8 cellular contexts compared by ENCODE assay signal in genomic region chr1:94416901-94417701, GRCh38.
A peak's percentile ranks its signal among the peaks of the same experiment; 100 is the strongest.
DNase-seq lines count a peak whose midpoint lies in the region; ATAC-seq and TF ChIP-seq lines count a peak whose summit lies in the region.

No MANE protein-coding gene starts in this region.

- H3K27me3 ChIP-seq in iPS-15b (ENCODE audit: control insufficient read depth, insufficient read depth, low read length) (peaks cover 26% of the 10 kb centered on the region), stomach smooth muscle (ENCODE audit: control insufficient read depth in 1 of 2, insufficient read depth in 2 of 2, low read length in 2 of 2) (no peaks in the 10 kb centered on the region)

- peak overlapping the region; percentile 84 for H3K27ac ChIP-seq in stomach smooth muscle (ENCODE audit: low read length)

- H3K4me3 ChIP-seq in AG09309 (ENCODE audit: control insufficient read depth, low read depth, low read length) (peak overlapping the region; percentile 49), iPS-15b (ENCODE audit: low read depth, low read length) (peak overlapping the region; percentile 90), stomach smooth muscle (ENCODE audit: low read length in 2 of 2) (peak overlapping the region; percentile 81 to 87)

- H3K9me3 ChIP-seq in iPS-15b (ENCODE audit: control insufficient read depth, insufficient read depth, low read length), result no peaks in the 10 kb centered on the region
- H3K9me3 ChIP-seq in stomach smooth muscle (ENCODE audit: control insufficient read depth in 2 of 2, low read length in 2 of 2), result no peaks in the 10 kb centered on the region

- H3K4me1 ChIP-seq in iPS-15b (ENCODE audit: control insufficient read depth, insufficient read depth, low read length) (no peaks in the 10 kb centered on the region), stomach smooth muscle (ENCODE audit: control insufficient read depth, insufficient read depth, low read length) (peaks cover 15% of the 10 kb centered on the region)

- H3K36me3 ChIP-seq in iPS-15b (ENCODE audit: control insufficient read depth, insufficient read depth, low read length) (no peaks in the 10 kb centered on the region), stomach smooth muscle (ENCODE audit: control insufficient read depth in 2 of 2, insufficient read depth in 2 of 2, low read length in 2 of 2) (no peaks in the 10 kb centered on the region)

- TF ChIP-seq CTCF in AG09309 (IDR thresholded peaks at IDR 0.05; ENCODE audit: control insufficient read depth, insufficient read depth, low read depth, low read length, missing control alignments), result no peak

- no peak for ATAC-seq in HG02623 (IDR thresholded peaks at IDR 0.05; ENCODE audit: unreplicated experiment)

- peak overlapping the region; percentile 88 for H3K9ac ChIP-seq in iPS-15b (ENCODE audit: low read depth, low read length)
- H3K9ac ChIP-seq in stomach smooth muscle (ENCODE audit: low read length in 2 of 2), result peak overlapping the region; percentile 83 to 91

- DNase-seq in AG09309 (ENCODE audit: low read depth), result no peak
- DNase-seq in HuH-7.5 (ENCODE audit: low spot score), result peak; percentile 20
- peak in 45 of 58 donors; percentile 1 to 89 (median 37) for DNase-seq in anterior cingulate cortex (lab: John Stamatoyannopoulos, UW)
- no peak for DNase-seq in GOT3 (lab: John Stamatoyannopoulos, UW)
- DNase-seq in effector CD8-positive, alpha-beta T cell (lab: John Stamatoyannopoulos, UW), result no peak

Comparison
In these comparisons a context has a peak if more than half of its experiments do, and no peak if none do; other contexts are left out.
1. DNase-seq: peak in HuH-7.5 (single experiment) and anterior cingulate cortex (45 of 58); none in AG09309 (single experiment), GOT3 (single experiment) and effector CD8-positive, alpha-beta T cell (single experiment).
2. Peak in every context shown above with its lines, with median percentiles within 50 percentile points of each other: H3K4me3 ChIP-seq.